ENCODE assay signal across 8 cellular contexts in genomic region chr11:3091846-3092602, GRCh38. TPM values are rescaled to one million over a fixed set of nuclear protein-coding genes. Genes with fewer than 3 reads are reported as not detected.
DNase-seq lines count a peak whose midpoint lies in the region; ATAC-seq, FAIRE-seq and TF ChIP-seq lines count a peak whose summit lies in the region.

No MANE protein-coding gene starts in this region.

- in situ Hi-C loops in GM23248 (cut with MboI): no loop called here
- in situ Hi-C loops in brain microvascular endothelial cell (cut with HindIII; ENCODE audit: low pct_ligation_motif_present, low sequenced_read_pairs): no loop called here

- no peaks in the 10 kb centered on the region for H3K27me3 ChIP-seq in GM23248 (replicated peaks; ENCODE audit: insufficient read depth)
- H3K27me3 ChIP-seq in brain microvascular endothelial cell (replicated peaks): no peaks in the 10 kb centered on the region
- no peaks in the 10 kb centered on the region for H3K27me3 ChIP-seq in keratinocyte (ENCODE audit: control insufficient read depth, extremely low read depth, insufficient read depth, low read length)

- H3K9me1 ChIP-seq in keratinocyte (ENCODE audit: control insufficient read depth, extremely low read depth, insufficient read depth, low read length): no peaks in the 10 kb centered on the region

- ATAC-seq in HG02610 (IDR thresholded peaks at IDR 0.05; ENCODE audit: unreplicated experiment): no peak

- no peak overlapping the region for H3K27ac ChIP-seq in GM23248
- no peak overlapping the region for H3K27ac ChIP-seq in VCaP
- H3K27ac ChIP-seq in brain microvascular endothelial cell: no peak overlapping the region
- H3K27ac ChIP-seq in keratinocyte (ENCODE audit: control insufficient read depth, insufficient read depth, low read length): no peak overlapping the region

- H3K9ac ChIP-seq in GM23248 (no peak overlapping the region), keratinocyte (ENCODE audit: control insufficient read depth, extremely low read depth, insufficient read depth, low read length) (no peak overlapping the region)

- H2AFZ ChIP-seq in GM23248 (no peak overlapping the region), keratinocyte (ENCODE audit: control insufficient read depth, low read length) (no peak overlapping the region)

- 32 to 62% methylated on average over 18 to 20 of the region's 27 CpGs for WGBS in GM23248 (ENCODE audit: low coverage in 1 of 2, low lambda C conversion rate in 2 of 2, missing lambda C conversion rate in 2 of 2), 2 experiments

- H3K36me3 ChIP-seq in GM23248 (ENCODE audit: low read depth): no peaks in the 10 kb centered on the region
- peaks cover 2% of the 10 kb centered on the region for H3K36me3 ChIP-seq in brain microvascular endothelial cell (replicated peaks)
- peaks cover 0 to 1% of the 10 kb centered on the region in 2 experiments for H3K36me3 ChIP-seq in keratinocyte (ENCODE audit: control insufficient read depth in 2 of 2, extremely low read depth in 1 of 2, insufficient read depth in 2 of 2, low read length in 2 of 2)

- no peaks in the 10 kb centered on the region for H3K9me2 ChIP-seq in GM23248 (ENCODE audit: insufficient read depth)

- DNase-seq in D341Med (ENCODE audit: low spot score): peak; percentile 91
- peak; percentile 62 for DNase-seq in GM23248
- peak; percentile 16 for DNase-seq in NCI-H2029 treated with DMSO at 0.1 percent for 48 hours (lab: John Stamatoyannopoulos, UW)
- DNase-seq in brain microvascular endothelial cell: peak; percentile 37
- DNase-seq in keratinocyte (ENCODE audit: low read depth, low spot score): peak; percentile 73
- peak; percentile 74 to 78 for DNase-seq in stimulated activated CD4-positive, alpha-beta T cell treated with anti-CD3 and anti-CD28 coated beads, Interleukin-2, amount 100 ng/mL, for 24 hours

- peaks cover 20% of the 10 kb centered on the region for H3F3A ChIP-seq in GM23248 (ENCODE audit: insufficient read depth)

- H3K4me3 ChIP-seq in GM23248 (no peak overlapping the region), brain microvascular endothelial cell (ENCODE audit: low read depth, low read length) (no peak overlapping the region), keratinocyte (ENCODE audit: control insufficient read depth in 2 of 3, extremely low read depth in 1 of 3, insufficient read depth in 2 of 3, low read depth in 1 of 3, low read length in 3 of 3) (no peak overlapping the region)

- dilution Hi-C loops in keratinocyte (cut with MboI; ENCODE audit: extremely low pct_ligation_motif_present, low sequenced_read_pairs): no loop called here

- peak; percentile 59 for FAIRE-seq in keratinocyte (lab: Jason Lieb, UNC)

- H3K4me1 ChIP-seq in GM23248 (ENCODE audit: insufficient read depth): peaks cover 16% of the 10 kb centered on the region
- peaks cover 28% of the 10 kb centered on the region for H3K4me1 ChIP-seq in keratinocyte (ENCODE audit: control insufficient read depth, extremely low read depth, insufficient read depth, low read length)

- TF ChIP-seq CTCF in VCaP (conservative IDR thresholded peaks at IDR 0.05): peak; percentile 98
- peak; percentile 98 for TF ChIP-seq CTCF in brain microvascular endothelial cell (IDR thresholded peaks at IDR 0.05; ENCODE audit: low read depth, low read length, missing control alignments)
- peak; percentile 96 to 100 (median 98) for TF ChIP-seq CTCF in keratinocyte (optimal IDR thresholded peaks at IDR 0.05 in 1 of 3, IDR thresholded peaks at IDR 0.05 in 1 of 3, conservative IDR thresholded peaks at IDR 0.05 in 1 of 3; ENCODE audit: extremely low read depth in 1 of 3, insufficient read depth in 2 of 3, low read length in 3 of 3)

- H3K79me2 ChIP-seq in GM23248 (ENCODE audit: insufficient read depth) (no peaks in the 10 kb centered on the region), keratinocyte (ENCODE audit: control insufficient read depth, insufficient read depth, low read length) (no peaks in the 10 kb centered on the region)

- H3K9me3 ChIP-seq in GM23248 (ENCODE audit: low read depth) (no peaks in the 10 kb centered on the region), keratinocyte (ENCODE audit: control insufficient read depth, low read depth, low read length) (no peaks in the 10 kb centered on the region)

- H4K20me1 ChIP-seq in GM23248 (ENCODE audit: insufficient read depth) (no peaks in the 10 kb centered on the region), keratinocyte (ENCODE audit: control insufficient read depth, extremely low read depth, insufficient read depth, low read length) (peaks cover 4% of the 10 kb centered on the region)

- H3K4me2 ChIP-seq in GM23248 (ENCODE audit: unreplicated experiment) (no peak overlapping the region), keratinocyte (ENCODE audit: control insufficient read depth, extremely low read depth, insufficient read depth, low read depth, low read length) (no peak overlapping the region)

RNA-seq across cellular contexts. Expression of gene CARS1, which starts 34.8 kb away (rescaled TPM):
- total RNA-seq in GM23248 (2014; rRNA removed; shearing (Covaris generic)): 111 and 125 TPM in 2 replicates
- polyA plus RNA-seq in GM23248 (2016; fragmentation: Nextera tagmentation; extraction: Ambion mirVana) (115 and 120 TPM in 2 replicates), keratinocyte (53.0 to 62.5 TPM (median 60.7 TPM) in 3 replicates)
- 87.1 TPM for polyA plus RNA-seq in keratinocyte (2011; ENCODE audit: low read depth)
- 41.5 and 44.0 TPM in 2 replicates for polyA plus RNA-seq in keratinocyte (2011; cell fraction: cytosol; rRNA removed)
- 109 and 122 TPM in 2 replicates for polyA plus RNA-seq in keratinocyte (2011; cell fraction: nucleus; rRNA removed)
- 71.9 and 81.6 TPM in 2 replicates for polyA plus RNA-seq in keratinocyte (2012; ENCODE audit: low replicate concordance)
- polyA minus RNA-seq in keratinocyte: 25.4 to 41.8 TPM (median 34.8 TPM) in 3 replicates
- 43.0 TPM for polyA minus RNA-seq in keratinocyte (2011; cell fraction: cytosol; rRNA and poly(A)+ RNA removed)
- 48.7 and 60.6 TPM in 2 replicates for polyA minus RNA-seq in keratinocyte (2011; cell fraction: nucleus; rRNA and poly(A)+ RNA removed)

Comparison
In these comparisons a context has a peak if more than half of its experiments do, and no peak if none do; other contexts are left out.
1. DNase-seq: peak in every context shown above with its lines; median percentile 91 in D341Med; 76 in stimulated activated CD4-positive, alpha-beta T cell treated with anti-CD3 and anti-CD28 coated beads, Interleukin-2, amount 100 ng/mL, for 24 hours; 73 in keratinocyte; 62 in GM23248; 37 in brain microvascular endothelial cell; 16 in NCI-H2029 treated with DMSO at 0.1 percent for 48 hours.